In the genomic region with DNA sequence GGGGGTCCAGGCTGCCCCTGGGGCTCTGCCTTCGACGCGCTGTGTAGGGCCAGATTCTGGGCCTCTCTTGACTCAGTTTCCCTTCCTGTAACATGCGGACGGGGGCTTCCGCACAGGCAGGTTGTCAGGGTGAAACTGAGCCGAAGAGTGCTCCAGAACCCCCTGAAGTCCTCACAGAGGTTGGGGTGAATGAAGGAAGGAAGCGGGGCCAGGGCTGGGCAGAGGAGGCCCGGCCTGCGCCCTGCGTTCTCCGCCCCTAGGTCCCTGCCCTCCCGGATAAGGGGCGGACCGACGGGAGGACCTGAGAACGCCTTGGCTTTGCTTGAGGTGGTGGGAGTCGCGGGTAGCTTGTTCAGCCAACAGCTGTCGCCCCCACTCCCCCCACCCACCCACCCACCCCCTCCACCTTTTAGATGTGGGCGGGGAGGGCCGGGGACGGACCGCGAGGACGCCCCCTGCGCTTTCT, we compare ENCODE assay signal across 9 cellular contexts. TPM values are rescaled to one million over a fixed set of nuclear protein-coding genes. Genes with fewer than 3 reads are reported as not detected.
DNase-seq lines count a peak whose midpoint lies in the region; ATAC-seq and TF ChIP-seq lines count a peak whose summit lies in the region.
"Had no signal": no experiment of that assay in that cellular context is flagged by ENCODE, and none has a peak within 500 bp of the region (broad histone marks: within the 10 kb centered on the region; RNA-seq: fewer than 3 reads in every experiment).

No MANE protein-coding gene starts in this region.

- no peak overlapping the region for H3K27ac Mint-ChIP-seq in activated naive CD4-positive, alpha-beta T cell treated with anti-CD3 and anti-CD28 coated beads, Interleukin-2, amount 50 U/mL, for 24 hours
- no peak overlapping the region for H3K27ac Mint-ChIP-seq in chondrocyte (ENCODE audit: unreplicated experiment)

- TF ChIP-seq EP300 in gastroesophageal sphincter (IDR thresholded peaks at IDR 0.05) = no peak

- no peak for ATAC-seq in lower lobe of right lung
- no peak for ATAC-seq in gastroesophageal sphincter

- peaks cover 18% of the 10 kb centered on the region for H3K27me3 Mint-ChIP-seq in activated naive CD4-positive, alpha-beta T cell treated with anti-CD3 and anti-CD28 coated beads, Interleukin-2, amount 50 U/mL, for 24 hours
- H3K27me3 Mint-ChIP-seq in chondrocyte (ENCODE audit: low read depth) = peaks cover 20% of the 10 kb centered on the region

- no peaks in the 10 kb centered on the region for H3K36me3 Mint-ChIP-seq in activated naive CD4-positive, alpha-beta T cell treated with anti-CD3 and anti-CD28 coated beads, Interleukin-2, amount 50 U/mL, for 24 hours
- H3K36me3 Mint-ChIP-seq in chondrocyte (ENCODE audit: low read depth) = no peaks in the 10 kb centered on the region

- H3K9me3 Mint-ChIP-seq in activated naive CD4-positive, alpha-beta T cell treated with anti-CD3 and anti-CD28 coated beads, Interleukin-2, amount 50 U/mL, for 24 hours = no peaks in the 10 kb centered on the region
- no peaks in the 10 kb centered on the region for H3K9me3 Mint-ChIP-seq in chondrocyte (ENCODE audit: low read depth)

- peak overlapping the region; percentile 23 for H3K4me3 ChIP-seq in lower lobe of right lung
- peak overlapping the region in 1 of 2 donors; percentile 45 for H3K4me3 ChIP-seq in gastroesophageal sphincter

- no CpG with 5 or more reads among the region's 27 CpGs for WGBS in gastroesophageal sphincter (ENCODE audit: low coverage in 1 of 2), 2 donors

- H3K27ac ChIP-seq in lower lobe of right lung (no peak overlapping the region), gastroesophageal sphincter (no peak overlapping the region)

- DNase-seq in activated naive CD4-positive, alpha-beta T cell (lab: John Stamatoyannopoulos, UW) = no peak
- DNase-seq in astrocyte of the hippocampus (ENCODE audit: low read depth, low spot score) (peak; percentile 47), lower lobe of right lung (no peak), ureter (ENCODE audit: low spot score) (peak; percentile 35), NCI-H2196 (lab: John Stamatoyannopoulos, UW; ENCODE audit: unreplicated experiment) (no peak), chondrocyte (ENCODE audit: low spot score) (no peak)
- DNase-seq: NCI-H1930 had no signal

- TF ChIP-seq CTCF in lower lobe of right lung (IDR thresholded peaks at IDR 0.05) (no peak), chondrocyte (IDR thresholded peaks at IDR 0.05) (no peak), gastroesophageal sphincter (IDR thresholded peaks at IDR 0.05) (no peak)

- peak overlapping the region; percentile 23 for H3K4me3 Mint-ChIP-seq in activated naive CD4-positive, alpha-beta T cell treated with anti-CD3 and anti-CD28 coated beads, Interleukin-2, amount 50 U/mL, for 24 hours
- no peak overlapping the region for H3K4me3 Mint-ChIP-seq in chondrocyte (ENCODE audit: unreplicated experiment)

- H3K36me3 ChIP-seq in lower lobe of right lung = no peaks in the 10 kb centered on the region
- H3K36me3 ChIP-seq in gastroesophageal sphincter = no peaks in the 10 kb centered on the region

- TF ChIP-seq POLR2A in gastroesophageal sphincter (IDR thresholded peaks at IDR 0.05) = no peak

- H3K4me1 ChIP-seq in lower lobe of right lung (peaks cover 30% of the 10 kb centered on the region), gastroesophageal sphincter (peaks cover 0 to 61% (median 42%) of the 10 kb centered on the region in 3 donors)

- H3K9me3 ChIP-seq in lower lobe of right lung (no peaks in the 10 kb centered on the region), gastroesophageal sphincter (no peaks in the 10 kb centered on the region)

- H3K27me3 ChIP-seq in lower lobe of right lung (ENCODE audit: low read depth) (peaks cover 95% of the 10 kb centered on the region), gastroesophageal sphincter (peaks cover 100% of the 10 kb centered on the region)

- intact Hi-C loops in lower lobe of right lung (cut with DNase I) = no loop called here

- H3K4me1 Mint-ChIP-seq in activated naive CD4-positive, alpha-beta T cell treated with anti-CD3 and anti-CD28 coated beads, Interleukin-2, amount 50 U/mL, for 24 hours = peaks cover 5% of the 10 kb centered on the region
- H3K4me1 Mint-ChIP-seq in chondrocyte (ENCODE audit: low read depth) = peaks cover 7% of the 10 kb centered on the region

RNA-seq across cellular contexts. Expression of a gene that starts 0.6 kb away (rescaled TPM):
- total RNA-seq in lower lobe of right lung (1.4 TPM), ureter (1.7 TPM), chondrocyte (0.65 to 0.72 TPM (median 0.68 TPM) in 3 replicates), gastroesophageal sphincter (1 to 10 TPM in 2 of 4 donors, under 1 TPM in 2; 0.42 to 3.7 (median 1.3) TPM)

Comparison
In these comparisons a context has a peak if more than half of its experiments do, and no peak if none do; other contexts are left out.
1. DNase-seq: peak in astrocyte of the hippocampus (single experiment) and ureter (single experiment); none in activated naive CD4-positive, alpha-beta T cell (0 of 4), lower lobe of right lung (single experiment), NCI-H2196 (single experiment) and chondrocyte (single experiment).